Comparison of ENCODE assay signal across 3 cellular contexts in the genomic region with DNA sequence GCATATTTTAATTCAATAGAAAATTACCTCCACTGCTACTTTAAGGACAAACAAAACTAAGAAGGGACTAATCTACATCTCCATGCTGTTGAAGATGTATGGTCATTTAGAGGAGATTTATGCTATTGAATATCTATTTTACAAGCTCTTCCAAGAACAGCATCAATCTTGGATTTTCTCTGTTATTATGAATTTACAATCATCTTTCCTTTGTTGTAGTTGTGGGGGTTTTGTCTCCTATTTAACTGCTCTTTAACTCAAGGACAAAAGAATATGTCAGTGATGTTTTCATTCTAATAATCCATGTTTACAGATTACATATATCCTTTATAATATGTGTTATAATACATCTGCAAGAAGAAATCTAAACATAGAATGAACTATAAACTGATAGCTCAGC.
"Had no signal": no experiment of that assay in that cellular context is flagged by ENCODE, and none has a peak within 500 bp of the region (broad histone marks: within the 10 kb centered on the region; RNA-seq: fewer than 3 reads in every experiment).

No MANE protein-coding gene starts in this region.

- DNase-seq: GDM1, GF-D8 had no signal

- H3K4me3 ChIP-seq: GM12878 had no signal
